ENCODE assay signal across 8 cellular contexts in the genomic region with DNA sequence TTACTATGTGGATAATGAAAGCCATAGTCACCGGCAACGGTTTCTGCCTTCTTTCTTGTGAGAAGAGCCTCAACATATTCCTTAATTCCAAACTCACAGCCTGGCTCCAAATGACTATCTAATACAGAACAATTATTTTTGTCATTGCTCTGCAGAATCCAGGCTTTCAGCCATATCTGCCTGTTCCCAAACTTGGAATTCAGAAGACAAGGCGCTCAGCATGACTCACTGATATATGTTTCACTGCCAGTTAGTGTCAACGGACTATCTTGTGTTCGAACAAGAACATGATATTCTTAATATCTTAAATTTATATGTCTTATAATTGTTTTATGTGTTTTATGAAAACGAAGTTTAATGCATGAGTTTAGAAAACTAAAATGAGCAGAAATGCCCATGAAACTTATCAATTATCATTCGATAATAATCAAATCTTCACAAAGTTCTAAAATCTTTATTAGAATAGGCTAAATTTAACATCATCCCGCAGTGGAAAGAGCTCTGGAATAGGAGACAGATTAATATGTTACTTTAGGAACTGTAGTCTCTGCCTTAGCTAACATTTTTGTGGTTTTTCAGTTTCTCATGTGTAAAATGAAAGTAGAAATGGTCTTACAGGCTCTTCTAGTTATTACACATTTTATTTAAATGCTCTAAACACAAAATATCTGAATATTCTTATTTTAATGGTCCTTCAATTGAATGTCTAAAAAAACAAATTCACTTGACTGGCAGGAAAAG.
DNase-seq lines count a peak whose midpoint lies in the region; ATAC-seq and TF ChIP-seq lines count a peak whose summit lies in the region.

No MANE protein-coding gene starts in this region.

- H3K4me1 Mint-ChIP-seq in activated CD4-positive, alpha-beta T cell treated with anti-CD3 and anti-CD28 coated beads, Interleukin-2, amount 10 ng/mL, durations not matched to agents 7 days and 5 days: peaks cover 9% of the 10 kb centered on the region

- DNase-seq in GM13976 (ENCODE audit: low spot score): peak; percentile 13
- DNase-seq in Right ventricle myocardium superior: no peak
- no peak for DNase-seq in hepatic stellate cell (ENCODE audit: low spot score)
- DNase-seq in activated CD4-positive, alpha-beta T cell treated with anti-CD3 and anti-CD28 coated beads, Interleukin-2, amount 10 ng/mL, durations not matched to agents 7 days and 5 days: no peak
- no peak for DNase-seq in SHP77 treated with DMSO at 0.1 percent for 48 hours (lab: John Stamatoyannopoulos, UW)
- DNase-seq in activated naive CD4-positive, alpha-beta T cell treated with anti-CD3 and anti-CD28 coated beads, Interleukin-2, amount 50 U/mL, for 72 hours (ENCODE audit: low spot score in 2 of 2): no peak

- POLR2A ChIA-PET in activated CD4-positive, alpha-beta T cell treated with anti-CD3 and anti-CD28 coated beads, Interleukin-2, amount 10 ng/mL, durations not matched to agents 7 days and 5 days (lab: Charles Lee): no interaction called here

- no peak overlapping the region for H3K27ac Mint-ChIP-seq in activated CD4-positive, alpha-beta T cell treated with anti-CD3 and anti-CD28 coated beads, Interleukin-2, amount 10 ng/mL, durations not matched to agents 7 days and 5 days
- no peak overlapping the region for H3K27ac Mint-ChIP-seq in activated naive CD4-positive, alpha-beta T cell treated with anti-CD3 and anti-CD28 coated beads, Interleukin-2, amount 50 U/mL, for 72 hours

- peak; percentile 93 for ATAC-seq in GM21529 (IDR thresholded peaks at IDR 0.05; ENCODE audit: unreplicated experiment)
- ATAC-seq in HG03571 (IDR thresholded peaks at IDR 0.05; ENCODE audit: unreplicated experiment): peak; percentile 85
- peak; percentile 91 for ATAC-seq in Right ventricle myocardium superior (ENCODE audit: poor library complexity)
- ATAC-seq in activated naive CD4-positive, alpha-beta T cell treated with anti-CD3 and anti-CD28 coated beads, Interleukin-2, amount 50 U/mL, for 72 hours: no peak

- no peaks in the 10 kb centered on the region for H3K9me3 Mint-ChIP-seq in activated CD4-positive, alpha-beta T cell treated with anti-CD3 and anti-CD28 coated beads, Interleukin-2, amount 10 ng/mL, durations not matched to agents 7 days and 5 days
- H3K9me3 Mint-ChIP-seq in activated naive CD4-positive, alpha-beta T cell treated with anti-CD3 and anti-CD28 coated beads, Interleukin-2, amount 50 U/mL, for 72 hours: no peaks in the 10 kb centered on the region

- intact Hi-C loops in Right ventricle myocardium superior (cut with DNase I): no loop called here

- in situ Hi-C loops in GM13976 (cut with MboI; ENCODE audit: low sequenced_read_pairs, unreplicated experiment): no loop called here

- no peak overlapping the region for H3K4me3 Mint-ChIP-seq in activated CD4-positive, alpha-beta T cell treated with anti-CD3 and anti-CD28 coated beads, Interleukin-2, amount 10 ng/mL, durations not matched to agents 7 days and 5 days

- no peaks in the 10 kb centered on the region for H3K36me3 Mint-ChIP-seq in activated CD4-positive, alpha-beta T cell treated with anti-CD3 and anti-CD28 coated beads, Interleukin-2, amount 10 ng/mL, durations not matched to agents 7 days and 5 days (ENCODE audit: low read depth)
- no peaks in the 10 kb centered on the region for H3K36me3 Mint-ChIP-seq in activated naive CD4-positive, alpha-beta T cell treated with anti-CD3 and anti-CD28 coated beads, Interleukin-2, amount 50 U/mL, for 72 hours

- H3K27me3 Mint-ChIP-seq in activated CD4-positive, alpha-beta T cell treated with anti-CD3 and anti-CD28 coated beads, Interleukin-2, amount 10 ng/mL, durations not matched to agents 7 days and 5 days: no peaks in the 10 kb centered on the region

- CTCF ChIA-PET in activated CD4-positive, alpha-beta T cell treated with anti-CD3 and anti-CD28 coated beads, Interleukin-2, amount 10 ng/mL, durations not matched to agents 7 days and 5 days (lab: Charles Lee): interaction anchor here (1.0 kb wide), 1 partner anchor 10 kb away, joined by 3 read pairs; no protein-coding TSS in a partner anchor

- no peak for TF ChIP-seq CTCF in GM13976 (IDR thresholded peaks at IDR 0.05; ENCODE audit: borderline replicate concordance, control extremely low read depth, extremely low read depth, insufficient read depth, missing control alignments)

Comparison
In these comparisons a context has a peak if more than half of its experiments do, and no peak if none do; other contexts are left out.
1. ATAC-seq: peak in GM21529 (single experiment), HG03571 (single experiment) and Right ventricle myocardium superior (single experiment); none in activated naive CD4-positive, alpha-beta T cell treated with anti-CD3 and anti-CD28 coated beads, Interleukin-2, amount 50 U/mL, for 72 hours (0 of 2).